ENCODE assay signal across 8 cellular contexts in genomic region chr11:87097582-87097981, GRCh38. TPM values are rescaled to one million over a fixed set of nuclear protein-coding genes. Genes with fewer than 3 reads are reported as not detected.
DNase-seq lines count a peak whose midpoint lies in the region; ATAC-seq and TF ChIP-seq lines count a peak whose summit lies in the region.

No MANE protein-coding gene starts in this region.

- H3K27me3 ChIP-seq in CD4-positive, CD25-positive, alpha-beta regulatory T cell (ENCODE audit: control insufficient read depth, insufficient read depth, low read length) = no peaks in the 10 kb centered on the region
- H3K27me3 ChIP-seq in right atrium auricular region = no peaks in the 10 kb centered on the region

- peak overlapping the region; percentile 16 for H3K4me3 ChIP-seq in CD4-positive, CD25-positive, alpha-beta regulatory T cell (ENCODE audit: low read depth, low read length)
- no peak overlapping the region for H3K4me3 ChIP-seq in right atrium auricular region

- H3K9me3 ChIP-seq in CD4-positive, CD25-positive, alpha-beta regulatory T cell (ENCODE audit: control insufficient read depth in 2 of 2, low read length in 2 of 2) = peaks cover 5 to 7% of the 10 kb centered on the region in 2 experiments
- peaks cover 0 to 2% of the 10 kb centered on the region in 2 donors for H3K9me3 ChIP-seq in right atrium auricular region

- no peak overlapping the region for H3K27ac Mint-ChIP-seq in CD4-positive, CD25-positive, alpha-beta regulatory T cell

- peak in 2 of 3 donors; percentile 37 to 73 for DNase-seq in CD4-positive, CD25-positive, alpha-beta regulatory T cell
- DNase-seq in NCI-H82 treated with DMSO at 0.1 percent for 48 hours (lab: John Stamatoyannopoulos, UW; ENCODE audit: unreplicated experiment) (peak; percentile 2), right atrium auricular region (ENCODE audit: low spot score) (no peak), smooth muscle cell of the brain vasculature (ENCODE audit: low read depth, low spot score) (peak; percentile 3), cerebellar nuclear complex (lab: John Stamatoyannopoulos, UW) (no peak)
- peak; percentile 7 for DNase-seq in activated effector memory CD4-positive, alpha-beta T cell treated with Interleukin-2 at 50 U/mL for 16 hours

- peaks cover 4% of the 10 kb centered on the region for H3K36me3 ChIP-seq in CD4-positive, CD25-positive, alpha-beta regulatory T cell (ENCODE audit: control insufficient read depth, insufficient read depth, low read length)
- no peaks in the 10 kb centered on the region for H3K36me3 ChIP-seq in right atrium auricular region

- H3K4me3 Mint-ChIP-seq in CD4-positive, CD25-positive, alpha-beta regulatory T cell = no peak overlapping the region

- H3K4me1 ChIP-seq in CD4-positive, CD25-positive, alpha-beta regulatory T cell (ENCODE audit: control insufficient read depth, insufficient read depth, low read length, poor library complexity, severe bottlenecking) = peaks cover 5% of the 10 kb centered on the region
- H3K4me1 ChIP-seq in right atrium auricular region = peaks cover 0 to 7% of the 10 kb centered on the region in 2 donors

- peaks cover 0 to 7% (median 0%) of the 10 kb centered on the region in 7 donors for H3K9me3 Mint-ChIP-seq in CD4-positive, CD25-positive, alpha-beta regulatory T cell

- H3K27me3 Mint-ChIP-seq in CD4-positive, CD25-positive, alpha-beta regulatory T cell = no peaks in the 10 kb centered on the region

- ATAC-seq in CD4-positive, CD25-positive, alpha-beta regulatory T cell (ENCODE audit: low read depth in 2 of 2) = peak; percentile 64 to 88
- ATAC-seq in GM18519 (IDR thresholded peaks at IDR 0.05; ENCODE audit: low FRiP score, unreplicated experiment) (peak; percentile 91), HG03039 (IDR thresholded peaks at IDR 0.05; ENCODE audit: unreplicated experiment) (peak; percentile 78)

- H3K27ac ChIP-seq in CD4-positive, CD25-positive, alpha-beta regulatory T cell (ENCODE audit: insufficient read depth, low read length, poor library complexity, severe bottlenecking) = no peak overlapping the region
- H3K27ac ChIP-seq in right atrium auricular region = no peak overlapping the region

- peak; percentile 61 to 72 for TF ChIP-seq CTCF in right atrium auricular region (IDR thresholded peaks at IDR 0.05)

- peaks cover 8 to 9% (median 8%) of the 10 kb centered on the region in 4 donors for H3K4me1 Mint-ChIP-seq in CD4-positive, CD25-positive, alpha-beta regulatory T cell

- peaks cover 22% of the 10 kb centered on the region for H3K36me3 Mint-ChIP-seq in CD4-positive, CD25-positive, alpha-beta regulatory T cell

RNA-seq across cellular contexts. Expression of gene TMEM135, which starts 59.8 kb away (rescaled TPM):
- total RNA-seq in CD4-positive, CD25-positive, alpha-beta regulatory T cell = 13.5 TPM
- polyA plus RNA-seq in CD4-positive, CD25-positive, alpha-beta regulatory T cell = 10 to 100 TPM in 1 of 4 donors, 1 to 10 TPM in 3; 6.3 to 10.4 (median 9.7) TPM
- total RNA-seq in right atrium auricular region = 10 to 100 TPM; 12.2 to 13.0 TPM

Comparison
In these comparisons a context has a peak if more than half of its experiments do, and no peak if none do; other contexts are left out.
1. DNase-seq: peak in CD4-positive, CD25-positive, alpha-beta regulatory T cell (2 of 3), NCI-H82 treated with DMSO at 0.1 percent for 48 hours (single experiment), activated effector memory CD4-positive, alpha-beta T cell treated with Interleukin-2 at 50 U/mL for 16 hours (single experiment) and smooth muscle cell of the brain vasculature (single experiment); none in right atrium auricular region (single experiment) and cerebellar nuclear complex (0 of 2).
2. Peak in every context shown above with its lines, with median percentiles within 50 percentile points of each other: ATAC-seq.